ENCODE assay signal across 1 cellular context in the genomic region with DNA sequence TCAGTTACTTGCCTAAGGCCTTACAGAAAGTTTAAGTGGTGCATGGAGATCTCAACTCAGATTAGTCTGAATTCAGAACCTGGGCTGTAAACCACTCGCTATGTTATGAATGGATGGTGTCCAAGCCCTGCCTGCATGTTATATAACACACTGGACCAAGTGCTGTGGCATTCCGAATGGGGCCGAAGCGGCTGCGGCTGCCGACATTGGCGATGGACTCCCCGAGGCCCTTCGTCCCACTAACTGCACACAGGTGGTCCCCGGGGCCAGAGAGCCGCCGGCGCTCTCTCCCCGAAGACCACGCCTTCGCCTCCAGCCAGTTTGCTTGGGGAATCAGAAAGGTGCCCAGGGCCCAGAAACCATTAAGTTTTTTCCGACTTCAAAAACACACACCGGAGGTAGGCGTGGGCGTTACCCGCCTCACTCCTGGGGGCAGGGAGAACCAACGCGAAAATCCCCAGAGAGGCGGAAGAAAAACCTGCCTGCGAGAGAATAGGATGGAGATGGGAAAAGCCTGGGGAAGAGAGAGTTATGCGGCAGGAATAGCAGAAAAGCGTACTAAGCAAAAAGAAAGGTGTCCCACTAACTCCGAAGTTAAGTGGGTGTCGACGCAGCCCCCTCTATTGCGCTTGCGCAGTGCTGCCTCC.
TF ChIP-seq lines count a peak whose summit lies in the region.

No MANE protein-coding gene starts in this region.

TF ChIP-seq in K562, 482 proteins besides CTCF, POLR2A, EP300 and RAD21 (continued from another document and continues in another):
- TF ChIP-seq, protein P1, sequence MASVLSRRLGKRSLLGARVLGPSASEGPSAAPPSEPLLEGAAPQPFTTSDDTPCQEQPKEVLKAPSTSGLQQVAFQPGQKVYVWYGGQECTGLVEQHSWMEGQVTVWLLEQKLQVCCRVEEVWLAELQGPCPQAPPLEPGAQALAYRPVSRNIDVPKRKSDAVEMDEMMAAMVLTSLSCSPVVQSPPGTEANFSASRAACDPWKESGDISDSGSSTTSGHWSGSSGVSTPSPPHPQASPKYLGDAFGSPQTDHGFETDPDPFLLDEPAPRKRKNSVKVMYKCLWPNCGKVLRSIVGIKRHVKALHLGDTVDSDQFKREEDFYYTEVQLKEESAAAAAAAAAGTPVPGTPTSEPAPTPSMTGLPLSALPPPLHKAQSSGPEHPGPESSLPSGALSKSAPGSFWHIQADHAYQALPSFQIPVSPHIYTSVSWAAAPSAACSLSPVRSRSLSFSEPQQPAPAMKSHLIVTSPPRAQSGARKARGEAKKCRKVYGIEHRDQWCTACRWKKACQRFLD (CRISPR knock-in tag; IDR thresholded peaks at IDR 0.05), result no peak
- TF ChIP-seq MEIS2 (IDR thresholded peaks at IDR 0.05; ENCODE audit: partially characterized antibody) (no peak), LCOR (CRISPR knock-in tag; IDR thresholded peaks at IDR 0.05) (0 out of 2 replicates have a peak, but pooled peaks have one; percentile 32), KLF10 (CRISPR knock-in tag; IDR thresholded peaks at IDR 0.05) (no peak), SETDB1 (IDR thresholded peaks at IDR 0.05; ENCODE audit: low read length) (no peak), U2AF1 (optimal IDR thresholded peaks at IDR 0.05; ENCODE audit: low read depth, low read length) (no peak), ZNF239 (CRISPR knock-in tag; IDR thresholded peaks at IDR 0.05) (no peak), BCL6 (CRISPR knock-in tag; IDR thresholded peaks at IDR 0.05) (no peak), RCOR1 (IDR thresholded peaks at IDR 0.05; ENCODE audit: borderline replicate concordance in 1 of 2, low read depth in 2 of 2, low read length in 2 of 2) (no peak), MYC (IDR thresholded peaks at IDR 0.05; ENCODE audit: low read depth, low read length) (0 out of 2 replicates have a peak, but pooled peaks have one; percentile 1), MYC (CRISPR knock-in tag; IDR thresholded peaks at IDR 0.05; ENCODE audit: borderline replicate concordance, low read depth) (no peak), NFIC (IDR thresholded peaks at IDR 0.05) (no peak), KAT8 (IDR thresholded peaks at IDR 0.05; ENCODE audit: low read depth) (no peak), ZNF124 (CRISPR knock-in tag; IDR thresholded peaks at IDR 0.05) (no peak), ZNF12 (CRISPR knock-in tag; IDR thresholded peaks at IDR 0.05) (no peak), BDP1 (IDR thresholded peaks at IDR 0.05; ENCODE audit: insufficient read depth, insufficient read length) (no peak), ZNF75A (CRISPR knock-in tag; IDR thresholded peaks at IDR 0.05) (no peak), TGIF2 (CRISPR knock-in tag; IDR thresholded peaks at IDR 0.05) (no peak), GATA2 (CRISPR knock-in tag; IDR thresholded peaks at IDR 0.05) (peak; percentile 86), SIX5 (IDR thresholded peaks at IDR 0.05; ENCODE audit: borderline replicate concordance in 1 of 2, insufficient read depth in 1 of 2, low read depth in 1 of 2, low read length in 2 of 2) (no peak), ZBTB1 (CRISPR knock-in tag; IDR thresholded peaks at IDR 0.05; ENCODE audit: borderline replicate concordance, low read depth) (no peak), EGR1 (conservative IDR thresholded peaks at IDR 0.05) (peak; percentile 99), RBBP5 (IDR thresholded peaks at IDR 0.05; ENCODE audit: borderline replicate concordance, insufficient read depth, low read length, poor library complexity, severe bottlenecking) (peak; percentile 47), FOXK1 (CRISPR knock-in tag; IDR thresholded peaks at IDR 0.05; ENCODE audit: borderline replicate concordance) (no peak), C11orf30 (IDR thresholded peaks at IDR 0.05; ENCODE audit: low read depth) (peak; percentile 86), SIN3B (IDR thresholded peaks at IDR 0.05; ENCODE audit: low read depth) (no peak), NCOR1 (IDR thresholded peaks at IDR 0.05) (no peak), SREBF1 (IDR thresholded peaks at IDR 0.05; ENCODE audit: borderline replicate concordance, low read depth, low read length) (no peak), MAFK (IDR thresholded peaks at IDR 0.05; ENCODE audit: low read length) (peak; percentile 37), MAFG (tag; conservative IDR thresholded peaks at IDR 0.05) (peak; percentile 48), SUPT5H (IDR thresholded peaks at IDR 0.05) (no peak), NR2F6 (CRISPR knock-in tag; IDR thresholded peaks at IDR 0.05) (no peak), NONO (IDR thresholded peaks at IDR 0.05; ENCODE audit: low read depth in 2 of 2, low read length in 1 of 2) (no peak), SMAD1 (IDR thresholded peaks at IDR 0.05; ENCODE audit: low read depth, low read length, partially characterized antibody) (no peak), ZNF57 (CRISPR knock-in tag; IDR thresholded peaks at IDR 0.05) (no peak), TOE1 (IDR thresholded peaks at IDR 0.05; ENCODE audit: borderline replicate concordance) (no peak; the same call in 1 of the 2 replicates), TOE1 (CRISPR knock-in tag; IDR thresholded peaks at IDR 0.05; ENCODE audit: borderline replicate concordance, low read depth) (no peak), ZZZ3 (IDR thresholded peaks at IDR 0.05) (no peak), ZNF121 (CRISPR knock-in tag; conservative IDR thresholded peaks at IDR 0.05) (no peak), ZNF263 (CRISPR knock-in tag; IDR thresholded peaks at IDR 0.05; ENCODE audit: borderline replicate concordance) (no peak), CBX5 (IDR thresholded peaks at IDR 0.05; ENCODE audit: borderline replicate concordance, low read depth) (no peak), FIP1L1 (IDR thresholded peaks at IDR 0.05; ENCODE audit: low read depth, low read length, poor library complexity, severe bottlenecking) (no peak)
- TF ChIP-seq, protein P2, sequence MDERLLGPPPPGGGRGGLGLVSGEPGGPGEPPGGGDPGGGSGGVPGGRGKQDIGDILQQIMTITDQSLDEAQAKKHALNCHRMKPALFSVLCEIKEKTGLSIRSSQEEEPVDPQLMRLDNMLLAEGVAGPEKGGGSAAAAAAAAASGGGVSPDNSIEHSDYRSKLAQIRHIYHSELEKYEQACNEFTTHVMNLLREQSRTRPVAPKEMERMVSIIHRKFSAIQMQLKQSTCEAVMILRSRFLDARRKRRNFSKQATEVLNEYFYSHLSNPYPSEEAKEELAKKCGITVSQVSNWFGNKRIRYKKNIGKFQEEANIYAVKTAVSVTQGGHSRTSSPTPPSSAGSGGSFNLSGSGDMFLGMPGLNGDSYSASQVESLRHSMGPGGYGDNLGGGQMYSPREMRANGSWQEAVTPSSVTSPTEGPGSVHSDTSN (CRISPR knock-in tag; IDR thresholded peaks at IDR 0.05; ENCODE audit: low read depth), result no peak
- TF ChIP-seq, protein P2 (tag; conservative IDR thresholded peaks at IDR 0.05; ENCODE audit: low read depth), result no peak
- TF ChIP-seq, protein P3, sequence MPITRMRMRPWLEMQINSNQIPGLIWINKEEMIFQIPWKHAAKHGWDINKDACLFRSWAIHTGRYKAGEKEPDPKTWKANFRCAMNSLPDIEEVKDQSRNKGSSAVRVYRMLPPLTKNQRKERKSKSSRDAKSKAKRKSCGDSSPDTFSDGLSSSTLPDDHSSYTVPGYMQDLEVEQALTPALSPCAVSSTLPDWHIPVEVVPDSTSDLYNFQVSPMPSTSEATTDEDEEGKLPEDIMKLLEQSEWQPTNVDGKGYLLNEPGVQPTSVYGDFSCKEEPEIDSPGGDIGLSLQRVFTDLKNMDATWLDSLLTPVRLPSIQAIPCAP (CRISPR knock-in tag; IDR thresholded peaks at IDR 0.05; ENCODE audit: borderline replicate concordance), result no peak
- TF ChIP-seq, protein P4, sequence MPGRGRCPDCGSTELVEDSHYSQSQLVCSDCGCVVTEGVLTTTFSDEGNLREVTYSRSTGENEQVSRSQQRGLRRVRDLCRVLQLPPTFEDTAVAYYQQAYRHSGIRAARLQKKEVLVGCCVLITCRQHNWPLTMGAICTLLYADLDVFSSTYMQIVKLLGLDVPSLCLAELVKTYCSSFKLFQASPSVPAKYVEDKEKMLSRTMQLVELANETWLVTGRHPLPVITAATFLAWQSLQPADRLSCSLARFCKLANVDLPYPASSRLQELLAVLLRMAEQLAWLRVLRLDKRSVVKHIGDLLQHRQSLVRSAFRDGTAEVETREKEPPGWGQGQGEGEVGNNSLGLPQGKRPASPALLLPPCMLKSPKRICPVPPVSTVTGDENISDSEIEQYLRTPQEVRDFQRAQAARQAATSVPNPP (IDR thresholded peaks at IDR 0.05; ENCODE audit: borderline replicate concordance, insufficient read depth, insufficient read length), result no peak
- TF ChIP-seq, protein P5, sequence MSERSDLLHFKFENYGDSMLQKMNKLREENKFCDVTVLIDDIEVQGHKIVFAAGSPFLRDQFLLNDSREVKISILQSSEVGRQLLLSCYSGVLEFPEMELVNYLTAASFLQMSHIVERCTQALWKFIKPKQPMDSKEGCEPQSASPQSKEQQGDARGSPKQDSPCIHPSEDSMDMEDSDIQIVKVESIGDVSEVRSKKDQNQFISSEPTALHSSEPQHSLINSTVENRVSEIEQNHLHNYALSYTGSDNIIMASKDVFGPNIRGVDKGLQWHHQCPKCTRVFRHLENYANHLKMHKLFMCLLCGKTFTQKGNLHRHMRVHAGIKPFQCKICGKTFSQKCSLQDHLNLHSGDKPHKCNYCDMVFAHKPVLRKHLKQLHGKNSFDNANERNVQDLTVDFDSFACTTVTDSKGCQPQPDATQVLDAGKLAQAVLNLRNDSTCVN (CRISPR knock-in tag; IDR thresholded peaks at IDR 0.05), result no peak
- TF ChIP-seq, protein P6, sequence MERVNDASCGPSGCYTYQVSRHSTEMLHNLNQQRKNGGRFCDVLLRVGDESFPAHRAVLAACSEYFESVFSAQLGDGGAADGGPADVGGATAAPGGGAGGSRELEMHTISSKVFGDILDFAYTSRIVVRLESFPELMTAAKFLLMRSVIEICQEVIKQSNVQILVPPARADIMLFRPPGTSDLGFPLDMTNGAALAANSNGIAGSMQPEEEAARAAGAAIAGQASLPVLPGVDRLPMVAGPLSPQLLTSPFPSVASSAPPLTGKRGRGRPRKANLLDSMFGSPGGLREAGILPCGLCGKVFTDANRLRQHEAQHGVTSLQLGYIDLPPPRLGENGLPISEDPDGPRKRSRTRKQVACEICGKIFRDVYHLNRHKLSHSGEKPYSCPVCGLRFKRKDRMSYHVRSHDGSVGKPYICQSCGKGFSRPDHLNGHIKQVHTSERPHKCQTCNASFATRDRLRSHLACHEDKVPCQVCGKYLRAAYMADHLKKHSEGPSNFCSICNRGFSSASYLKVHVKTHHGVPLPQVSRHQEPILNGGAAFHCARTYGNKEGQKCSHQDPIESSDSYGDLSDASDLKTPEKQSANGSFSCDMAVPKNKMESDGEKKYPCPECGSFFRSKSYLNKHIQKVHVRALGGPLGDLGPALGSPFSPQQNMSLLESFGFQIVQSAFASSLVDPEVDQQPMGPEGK (CRISPR knock-in tag; IDR thresholded peaks at IDR 0.05; ENCODE audit: borderline replicate concordance), result no peak
- TF ChIP-seq, protein P7, sequence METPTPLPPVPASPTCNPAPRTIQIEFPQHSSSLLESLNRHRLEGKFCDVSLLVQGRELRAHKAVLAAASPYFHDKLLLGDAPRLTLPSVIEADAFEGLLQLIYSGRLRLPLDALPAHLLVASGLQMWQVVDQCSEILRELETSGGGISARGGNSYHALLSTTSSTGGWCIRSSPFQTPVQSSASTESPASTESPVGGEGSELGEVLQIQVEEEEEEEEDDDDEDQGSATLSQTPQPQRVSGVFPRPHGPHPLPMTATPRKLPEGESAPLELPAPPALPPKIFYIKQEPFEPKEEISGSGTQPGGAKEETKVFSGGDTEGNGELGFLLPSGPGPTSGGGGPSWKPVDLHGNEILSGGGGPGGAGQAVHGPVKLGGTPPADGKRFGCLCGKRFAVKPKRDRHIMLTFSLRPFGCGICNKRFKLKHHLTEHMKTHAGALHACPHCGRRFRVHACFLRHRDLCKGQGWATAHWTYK (CRISPR knock-in tag; IDR thresholded peaks at IDR 0.05), result peak; percentile 70; the same call in 1 of the 2 replicates
- TF ChIP-seq, protein P8, sequence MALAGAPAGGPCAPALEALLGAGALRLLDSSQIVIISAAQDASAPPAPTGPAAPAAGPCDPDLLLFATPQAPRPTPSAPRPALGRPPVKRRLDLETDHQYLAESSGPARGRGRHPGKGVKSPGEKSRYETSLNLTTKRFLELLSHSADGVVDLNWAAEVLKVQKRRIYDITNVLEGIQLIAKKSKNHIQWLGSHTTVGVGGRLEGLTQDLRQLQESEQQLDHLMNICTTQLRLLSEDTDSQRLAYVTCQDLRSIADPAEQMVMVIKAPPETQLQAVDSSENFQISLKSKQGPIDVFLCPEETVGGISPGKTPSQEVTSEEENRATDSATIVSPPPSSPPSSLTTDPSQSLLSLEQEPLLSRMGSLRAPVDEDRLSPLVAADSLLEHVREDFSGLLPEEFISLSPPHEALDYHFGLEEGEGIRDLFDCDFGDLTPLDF (CRISPR knock-in tag; IDR thresholded peaks at IDR 0.05), result no peak; the same call in 1 of the 2 replicates
- TF ChIP-seq, protein P9, sequence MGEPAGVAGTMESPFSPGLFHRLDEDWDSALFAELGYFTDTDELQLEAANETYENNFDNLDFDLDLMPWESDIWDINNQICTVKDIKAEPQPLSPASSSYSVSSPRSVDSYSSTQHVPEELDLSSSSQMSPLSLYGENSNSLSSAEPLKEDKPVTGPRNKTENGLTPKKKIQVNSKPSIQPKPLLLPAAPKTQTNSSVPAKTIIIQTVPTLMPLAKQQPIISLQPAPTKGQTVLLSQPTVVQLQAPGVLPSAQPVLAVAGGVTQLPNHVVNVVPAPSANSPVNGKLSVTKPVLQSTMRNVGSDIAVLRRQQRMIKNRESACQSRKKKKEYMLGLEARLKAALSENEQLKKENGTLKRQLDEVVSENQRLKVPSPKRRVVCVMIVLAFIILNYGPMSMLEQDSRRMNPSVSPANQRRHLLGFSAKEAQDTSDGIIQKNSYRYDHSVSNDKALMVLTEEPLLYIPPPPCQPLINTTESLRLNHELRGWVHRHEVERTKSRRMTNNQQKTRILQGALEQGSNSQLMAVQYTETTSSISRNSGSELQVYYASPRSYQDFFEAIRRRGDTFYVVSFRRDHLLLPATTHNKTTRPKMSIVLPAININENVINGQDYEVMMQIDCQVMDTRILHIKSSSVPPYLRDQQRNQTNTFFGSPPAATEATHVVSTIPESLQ (CRISPR knock-in tag; IDR thresholded peaks at IDR 0.05), result peak; percentile 50; the same call in 1 of the 2 replicates
- TF ChIP-seq, protein P10, sequence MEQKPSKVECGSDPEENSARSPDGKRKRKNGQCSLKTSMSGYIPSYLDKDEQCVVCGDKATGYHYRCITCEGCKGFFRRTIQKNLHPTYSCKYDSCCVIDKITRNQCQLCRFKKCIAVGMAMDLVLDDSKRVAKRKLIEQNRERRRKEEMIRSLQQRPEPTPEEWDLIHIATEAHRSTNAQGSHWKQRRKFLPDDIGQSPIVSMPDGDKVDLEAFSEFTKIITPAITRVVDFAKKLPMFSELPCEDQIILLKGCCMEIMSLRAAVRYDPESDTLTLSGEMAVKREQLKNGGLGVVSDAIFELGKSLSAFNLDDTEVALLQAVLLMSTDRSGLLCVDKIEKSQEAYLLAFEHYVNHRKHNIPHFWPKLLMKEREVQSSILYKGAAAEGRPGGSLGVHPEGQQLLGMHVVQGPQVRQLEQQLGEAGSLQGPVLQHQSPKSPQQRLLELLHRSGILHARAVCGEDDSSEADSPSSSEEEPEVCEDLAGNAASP (IDR thresholded peaks at IDR 0.05), result no peak
